Comparison of ENCODE assay signal across 3 cellular contexts in genomic region chr5:141649972-141650371, GRCh38.
A peak's percentile ranks its signal among the peaks of the same experiment; 100 is the strongest.
TF ChIP-seq lines count a peak whose summit lies in the region.

No MANE protein-coding gene starts in this region.

TF ChIP-seq in SK-N-SH, 30 proteins besides CTCF, POLR2A, EP300 and RAD21 (continued from another document and continues in another):
- TF ChIP-seq FOSL2 (IDR thresholded peaks at IDR 0.05; ENCODE audit: borderline replicate concordance, low read depth) (no peak), USF1 (IDR thresholded peaks at IDR 0.05; ENCODE audit: borderline replicate concordance, low read depth) (no peak), USF2 (IDR thresholded peaks at IDR 0.05; ENCODE audit: borderline replicate concordance, low read depth, low read length) (no peak), MEF2A (IDR thresholded peaks at IDR 0.05; ENCODE audit: borderline replicate concordance, low read depth) (no peak), JUND (IDR thresholded peaks at IDR 0.05) (no peak), MXI1 (IDR thresholded peaks at IDR 0.05; ENCODE audit: low read depth, low read length) (no peak), PBX3 (IDR thresholded peaks at IDR 0.05) (no peak), YY1 (IDR thresholded peaks at IDR 0.05; ENCODE audit: low read depth) (no peak), ELF1 (IDR thresholded peaks at IDR 0.05) (no peak), RCOR1 (IDR thresholded peaks at IDR 0.05; ENCODE audit: low read length) (no peak), ZBTB33 (IDR thresholded peaks at IDR 0.05; ENCODE audit: borderline replicate concordance, low read depth) (no peak), NFIC (IDR thresholded peaks at IDR 0.05; ENCODE audit: borderline replicate concordance) (no peak), TAF1 (IDR thresholded peaks at IDR 0.05; ENCODE audit: borderline replicate concordance, low read depth, low read length) (no peak), RXRA (IDR thresholded peaks at IDR 0.05; ENCODE audit: borderline replicate concordance, low read depth) (no peak), GABPA (IDR thresholded peaks at IDR 0.05; ENCODE audit: low read depth) (no peak)

TF ChIP-seq in SK-N-SH treated with all-trans-retinoic acid at 6 μM for 48 hours, 23 proteins besides CTCF, POLR2A, EP300 and RAD21 (continued from another document):
- TF ChIP-seq ZFP30 (CRISPR knock-in tag; IDR thresholded peaks at IDR 0.05) (no peak), ISL1 (CRISPR knock-in tag; IDR thresholded peaks at IDR 0.05) (no peak), GLIS3 (CRISPR knock-in tag; IDR thresholded peaks at IDR 0.05) (no peak), TOX (CRISPR knock-in tag; IDR thresholded peaks at IDR 0.05; ENCODE audit: borderline replicate concordance) (no peak), ZNF8 (CRISPR knock-in tag; IDR thresholded peaks at IDR 0.05) (no peak), POU6F1 (CRISPR knock-in tag; IDR thresholded peaks at IDR 0.05; ENCODE audit: borderline replicate concordance, low read depth) (no peak), PATZ1 (CRISPR knock-in tag; IDR thresholded peaks at IDR 0.05; ENCODE audit: borderline replicate concordance) (no peak), SNAI2 (CRISPR knock-in tag; IDR thresholded peaks at IDR 0.05) (no peak), TCF4 (CRISPR knock-in tag; IDR thresholded peaks at IDR 0.05; ENCODE audit: borderline replicate concordance) (no peak)

TF ChIP-seq in HEK293, 187 proteins besides CTCF, POLR2A, EP300 and RAD21:
- no peak for TF ChIP-seq ATF2 (tag by site-specific recombination; IDR thresholded peaks at IDR 0.05; ENCODE audit: low read depth)
- TF ChIP-seq ZBTB17 (tag by site-specific recombination; IDR thresholded peaks at IDR 0.05): peak; percentile 49
